8 cellular contexts compared by ENCODE assay signal in genomic region chr5:108748010-108748353, GRCh38. TPM values are rescaled to one million over a fixed set of nuclear protein-coding genes. Genes with fewer than 3 reads are reported as not detected.
DNase-seq lines count a peak whose midpoint lies in the region; ATAC-seq and TF ChIP-seq lines count a peak whose summit lies in the region.

No MANE protein-coding gene starts in this region.

- POLR2A ChIA-PET in CD4-positive, alpha-beta T cell (lab: Charles Lee) = interaction anchor here (0.7 to 2.7 kb wide), 4 partner anchors 20 to 941 kb away, joined by 3 to 18 read pairs (median 10); partner anchors contain the start of genes FBXL17 and PJA2
- POLR2A ChIA-PET in OCI-LY7 (lab: Charles Lee) = no interaction called here

- H3K4me1 Mint-ChIP-seq in CD4-positive, alpha-beta T cell (ENCODE audit: low read depth) = peaks cover 21% of the 10 kb centered on the region

- peaks cover 5% of the 10 kb centered on the region for H3K27me3 ChIP-seq in CD4-positive, alpha-beta T cell (ENCODE audit: control insufficient read depth, insufficient read depth, low read length)
- H3K27me3 ChIP-seq in endocrine pancreas (ENCODE audit: control insufficient read depth, insufficient read depth, low read length) = no peaks in the 10 kb centered on the region
- no peaks in the 10 kb centered on the region for H3K27me3 ChIP-seq in neural cell (ENCODE audit: insufficient read depth, low read depth, low read length)

- H3K27ac ChIP-seq in CD4-positive, alpha-beta T cell (ENCODE audit: low read depth, low read length) = peak overlapping the region; percentile 92
- H3K27ac ChIP-seq in OCI-LY7 (ENCODE audit: low read depth, low read length, poor library complexity, severe bottlenecking) (no peak overlapping the region), neural cell (ENCODE audit: low read length) (peak overlapping the region; percentile 74)

- no peak for TF ChIP-seq EP300 in neural cell (conservative IDR thresholded peaks at IDR 0.05; ENCODE audit: poor library complexity, severe bottlenecking)

- H4K20me1 ChIP-seq in OCI-LY7 (ENCODE audit: insufficient read depth, low read length) = no peaks in the 10 kb centered on the region
- no peaks in the 10 kb centered on the region for H4K20me1 ChIP-seq in neural cell (ENCODE audit: insufficient read depth)

- intact Hi-C loops in CD4-positive, alpha-beta T cell (cut with DNase I, micrococcal nuclease) = loop anchor here (1.0 to 10.0 kb wide), 7 partner anchors 366 to 1994 kb away; partner anchors contain the start of genes FBXL17 (in 1 of the 2) and MAN2A1 (in 1 of the 2)
- intact Hi-C loops in OCI-LY7 (cut with micrococcal nuclease; ENCODE audit: unreplicated experiment) = loop anchor here (1.0 to 10.0 kb wide), 3 partner anchors 363 to 939 kb away; partner anchors contain the start of genes FBXL17 and MAN2A1

- H3K4me3 Mint-ChIP-seq in CD4-positive, alpha-beta T cell = peak overlapping the region; percentile 96

- H3K27ac Mint-ChIP-seq in CD4-positive, alpha-beta T cell = peak overlapping the region; percentile 91

- H3K4me1 ChIP-seq in OCI-LY7 (ENCODE audit: insufficient read depth, low read length, poor library complexity, severe bottlenecking) = peaks cover 6% of the 10 kb centered on the region
- H3K4me1 ChIP-seq in endocrine pancreas (ENCODE audit: control insufficient read depth, insufficient read depth, low read length) = peaks cover 6% of the 10 kb centered on the region

- CTCF ChIA-PET in CD4-positive, alpha-beta T cell (lab: Charles Lee) = no interaction called here
- CTCF ChIA-PET in OCI-LY7 (lab: Charles Lee; ENCODE audit: unreplicated experiment) = no interaction called here

- peak overlapping the region; percentile 99 for H3K9ac ChIP-seq in endocrine pancreas (ENCODE audit: control insufficient read depth, insufficient read depth, low read length)
- H3K9ac ChIP-seq in neural cell (ENCODE audit: low read length) = peak overlapping the region; percentile 85

- H2AFZ ChIP-seq in OCI-LY7 (ENCODE audit: low read length) (peak overlapping the region; percentile 99), neural cell (ENCODE audit: low read depth, low read length) (peak overlapping the region; percentile 89)

- H3K9me3 ChIP-seq in CD4-positive, alpha-beta T cell (ENCODE audit: control insufficient read depth, low read length) = no peaks in the 10 kb centered on the region
- H3K9me3 ChIP-seq in OCI-LY7 (ENCODE audit: low read length) = no peaks in the 10 kb centered on the region
- H3K9me3 ChIP-seq in endocrine pancreas (ENCODE audit: control insufficient read depth, low read length) = no peaks in the 10 kb centered on the region
- no peaks in the 10 kb centered on the region for H3K9me3 ChIP-seq in neural cell (ENCODE audit: low read length)

- no peak for TF ChIP-seq CTCF in CD4-positive, alpha-beta T cell (IDR thresholded peaks at IDR 0.05)
- TF ChIP-seq CTCF in OCI-LY7 (conservative IDR thresholded peaks at IDR 0.05; ENCODE audit: low read length) (no peak), neural cell (IDR thresholded peaks at IDR 0.05; ENCODE audit: poor library complexity, severe bottlenecking) (no peak)

- H3K4me3 ChIP-seq in OCI-LY7 (ENCODE audit: low read depth, low read length, poor library complexity, severe bottlenecking) (peak overlapping the region; percentile 81), endocrine pancreas (ENCODE audit: control insufficient read depth, insufficient read depth, low read length) (peak overlapping the region; percentile 97), neural cell (ENCODE audit: low read length) (peak overlapping the region; percentile 87)

- no peak for TF ChIP-seq RAD21 in neural cell (conservative IDR thresholded peaks at IDR 0.05)

- no peaks in the 10 kb centered on the region for H3K36me3 ChIP-seq in OCI-LY7 (ENCODE audit: insufficient read depth, low read length)
- no peaks in the 10 kb centered on the region for H3K36me3 ChIP-seq in endocrine pancreas (ENCODE audit: control insufficient read depth, insufficient read depth, low read length)
- H3K36me3 ChIP-seq in neural cell (ENCODE audit: insufficient read depth, low read length) = no peaks in the 10 kb centered on the region

- H3K27me3 Mint-ChIP-seq in CD4-positive, alpha-beta T cell = peaks cover 4% of the 10 kb centered on the region

- H3K9me3 Mint-ChIP-seq in CD4-positive, alpha-beta T cell = no peaks in the 10 kb centered on the region

- H3K9me2 ChIP-seq in OCI-LY7 (ENCODE audit: insufficient read depth, low read length) (no peaks in the 10 kb centered on the region), neural cell (ENCODE audit: insufficient read depth, low read length) (no peaks in the 10 kb centered on the region)

- peaks cover 6% of the 10 kb centered on the region for H3F3A ChIP-seq in neural cell (ENCODE audit: insufficient read depth, low read length, poor library complexity, severe bottlenecking)

- H3K79me2 ChIP-seq in OCI-LY7 (ENCODE audit: insufficient read depth, low read depth, low read length) (no peaks in the 10 kb centered on the region), neural cell (replicated peaks; ENCODE audit: insufficient read depth, low read length) (peaks cover 27% of the 10 kb centered on the region)

- DNase-seq in CD4-positive, alpha-beta T cell = no peak
- DNase-seq in OCI-LY7 (ENCODE audit: low spot score) (no peak), iPS-NIHi11 (ENCODE audit: low spot score) (no peak), D341Med (ENCODE audit: low spot score) (no peak), NCI-H1417 (lab: John Stamatoyannopoulos, UW) (no peak)

- no TSS peak for BruUV-seq in OCI-LY7 (replicated peaks; lab: Mats Ljungman, UMichigan)

- H3K4me2 ChIP-seq in OCI-LY7 (ENCODE audit: low read length) = peak overlapping the region; percentile 90
- H3K4me2 ChIP-seq in neural cell (ENCODE audit: low read length) = peak overlapping the region; percentile 79

- peaks cover 9% of the 10 kb centered on the region for H3K36me3 Mint-ChIP-seq in CD4-positive, alpha-beta T cell (ENCODE audit: low read depth)

- ATAC-seq in CD4-positive, alpha-beta T cell (ENCODE audit: poor library complexity) = no peak
- no peak for ATAC-seq in GM21360 (IDR thresholded peaks at IDR 0.05; ENCODE audit: unreplicated experiment)

TF ChIP-seq in neural cell, 6 proteins besides CTCF, POLR2A, EP300 and RAD21:
- TF ChIP-seq REST (IDR thresholded peaks at IDR 0.05; ENCODE audit: borderline replicate concordance) = no peak
- no peak for TF ChIP-seq TAF1 (IDR thresholded peaks at IDR 0.05; ENCODE audit: low read depth)
- TF ChIP-seq MXI1 (conservative IDR thresholded peaks at IDR 0.05; ENCODE audit: poor library complexity, severe bottlenecking) = no peak
- no peak for TF ChIP-seq SMC3 (conservative IDR thresholded peaks at IDR 0.05; ENCODE audit: poor library complexity)
- TF ChIP-seq POLR2AphosphoS5 (IDR thresholded peaks at IDR 0.05) = no peak
- no peak for TF ChIP-seq EZH2 (IDR thresholded peaks at IDR 0.05; ENCODE audit: borderline replicate concordance, insufficient read depth, low read length, poor library complexity, severe bottlenecking)

RNA-seq across cellular contexts. Expression of gene FER, which starts 0.3 kb away (rescaled TPM):
- 10 to 100 TPM; 14.2 to 15.9 TPM for total RNA-seq in CD4-positive, alpha-beta T cell
- 9.4 and 11.8 TPM in 2 replicates for total RNA-seq in OCI-LY7 (2014; rRNA removed; shearing (Covaris generic))
- total RNA-seq in OCI-LY7 (2022) = 9.1 and 10.0 TPM in 2 replicates
- polyA plus RNA-seq in neural cell = 6.7 and 8.5 TPM in 2 replicates
- polyA minus RNA-seq in neural cell = 55.3 and 70.7 TPM in 2 replicates
